In genomic region chr14:58617619-58618018, GRCh38 we compare ENCODE assay signal across 24 cellular contexts.
"Had no signal": no experiment of that assay in that cellular context is flagged by ENCODE, and none has a peak within 500 bp of the region (broad histone marks: within the 10 kb centered on the region; RNA-seq: fewer than 3 reads in every experiment).

No MANE protein-coding gene starts in this region.

- H3K4me1 Mint-ChIP-seq: activated B cell treated with CpG ODN at 0.5 μM for 24 hours; activated CD8-positive, alpha-beta memory T cell treated with anti-CD3 and anti-CD28 coated beads, Interleukin-2, amount 10 ng/mL, durations not matched to agents 7 days and 5 days; nephron; stimulated activated memory B cell treated with anti-CD40 and anti-IgM and Interleukin-4, amounts not matched to agents 10 μg/mL and 1 μg/mL and 100 μg/mL, for 72 hours; stimulated activated naive CD8-positive, alpha-beta T cell treated with anti-CD3 and anti-CD28 coated beads, Interleukin-15, amount 100 ng/mL, for 72 hours had no signal

- ATAC-seq: activated CD8-positive, alpha-beta memory T cell treated with anti-CD3 and anti-CD28 coated beads, Interleukin-2, amount 10 ng/mL, durations not matched to agents 7 days and 5 days; activated CD8-positive, alpha-beta T cell treated with anti-CD3 and anti-CD28 coated beads, Interleukin-2, amount 10 ng/mL, durations not matched to agents 7 days and 5 days; activated naive CD4-positive, alpha-beta T cell treated with anti-CD3 and anti-CD28 coated beads, Interleukin-2, amount 50 U/mL, for 72 hours; activated T-cell treated with anti-CD3 and anti-CD28 coated beads, Interleukin-2, amount 50 U/mL, for 72 hours; mucosa of descending colon; right lobe of liver; stimulated activated memory B cell treated with anti-CD40 and anti-IgM and Interleukin-4, amounts not matched to agents 10 μg/mL and 1 μg/mL and 100 μg/mL, for 72 hours; stimulated activated naive CD8-positive, alpha-beta T cell treated with anti-CD3 and anti-CD28 coated beads, Interleukin-15, amount 100 ng/mL, for 72 hours had no signal

- H3K9me3 Mint-ChIP-seq: activated B cell treated with CpG ODN at 0.5 μM for 24 hours; activated naive CD4-positive, alpha-beta T cell treated with anti-CD3 and anti-CD28 coated beads, Interleukin-2, amount 50 U/mL, for 72 hours; activated T-cell treated with anti-CD3 and anti-CD28 coated beads, Interleukin-2, amount 50 U/mL, for 72 hours; nephron; stimulated activated memory B cell treated with anti-CD40 and anti-IgM and Interleukin-4, amounts not matched to agents 10 μg/mL and 1 μg/mL and 100 μg/mL, for 72 hours; stimulated activated naive CD8-positive, alpha-beta T cell treated with anti-CD3 and anti-CD28 coated beads, Interleukin-15, amount 100 ng/mL, for 72 hours; type B pancreatic cell had no signal

- DNase-seq: activated B cell treated with CpG ODN at 0.5 μM for 24 hours; activated CD8-positive, alpha-beta memory T cell treated with anti-CD3 and anti-CD28 coated beads, Interleukin-2, amount 10 ng/mL, durations not matched to agents 7 days and 5 days; activated CD8-positive, alpha-beta T cell treated with anti-CD3 and anti-CD28 coated beads, Interleukin-2, amount 10 ng/mL, durations not matched to agents 7 days and 5 days; activated naive CD4-positive, alpha-beta T cell; activated T-cell treated with anti-CD3 and anti-CD28 coated beads, Interleukin-2, amount 50 U/mL, for 72 hours; anterior cingulate cortex; cortex of kidney; islet precursor cell; left ventricle myocardium inferior; mucosa of descending colon; right lobe of liver; small intestine; stimulated activated CD4-positive, alpha-beta T cell treated with anti-CD3 and anti-CD28 coated beads, Interleukin-4, amount 100 ng/mL, for 24 hours; stimulated activated naive CD8-positive, alpha-beta T cell treated with anti-CD3 and anti-CD28 coated beads, Interleukin-15, amount 100 ng/mL, for 72 hours; substantia nigra; T-helper 2 cell; uterus had no signal

- H3K9me3 ChIP-seq: left ventricle myocardium inferior, mucosa of descending colon, right lobe of liver, uterus had no signal

- H3K27me3 Mint-ChIP-seq: activated B cell treated with CpG ODN at 0.5 μM for 24 hours; stimulated activated memory B cell treated with anti-CD40 and anti-IgM and Interleukin-4, amounts not matched to agents 10 μg/mL and 1 μg/mL and 100 μg/mL, for 72 hours; stimulated activated naive CD8-positive, alpha-beta T cell treated with anti-CD3 and anti-CD28 coated beads, Interleukin-15, amount 100 ng/mL, for 72 hours had no signal

- H3K27ac ChIP-seq: cardiac muscle cell, left ventricle myocardium inferior, right lobe of liver, uterus had no signal

- H3K27ac Mint-ChIP-seq: activated B cell treated with CpG ODN at 0.5 μM for 24 hours; activated CD8-positive, alpha-beta memory T cell treated with anti-CD3 and anti-CD28 coated beads, Interleukin-2, amount 10 ng/mL, durations not matched to agents 7 days and 5 days; activated CD8-positive, alpha-beta T cell treated with anti-CD3 and anti-CD28 coated beads, Interleukin-2, amount 10 ng/mL, durations not matched to agents 7 days and 5 days; activated naive CD4-positive, alpha-beta T cell treated with anti-CD3 and anti-CD28 coated beads, Interleukin-2, amount 50 U/mL, for 72 hours; activated T-cell treated with anti-CD3 and anti-CD28 coated beads, Interleukin-2, amount 50 U/mL, for 72 hours; brain; nephron; stimulated activated memory B cell treated with anti-CD40 and anti-IgM and Interleukin-4, amounts not matched to agents 10 μg/mL and 1 μg/mL and 100 μg/mL, for 72 hours; stimulated activated naive CD8-positive, alpha-beta T cell treated with anti-CD3 and anti-CD28 coated beads, Interleukin-15, amount 100 ng/mL, for 72 hours; type B pancreatic cell had no signal

- H3K4me1 ChIP-seq: left ventricle myocardium inferior, right lobe of liver, uterus had no signal

- H3K27me3 ChIP-seq: cardiac muscle cell, right lobe of liver, uterus had no signal

- H3K36me3 ChIP-seq: cardiac muscle cell, left ventricle myocardium inferior, right lobe of liver, uterus had no signal

- H3K36me3 Mint-ChIP-seq: activated CD8-positive, alpha-beta memory T cell treated with anti-CD3 and anti-CD28 coated beads, Interleukin-2, amount 10 ng/mL, durations not matched to agents 7 days and 5 days; activated naive CD4-positive, alpha-beta T cell treated with anti-CD3 and anti-CD28 coated beads, Interleukin-2, amount 50 U/mL, for 72 hours; brain; stimulated activated memory B cell treated with anti-CD40 and anti-IgM and Interleukin-4, amounts not matched to agents 10 μg/mL and 1 μg/mL and 100 μg/mL, for 72 hours; type B pancreatic cell had no signal

- H3K4me3 ChIP-seq: cardiac muscle cell, left ventricle myocardium inferior, lung, mucosa of descending colon, right lobe of liver, uterus had no signal

- H3K4me3 Mint-ChIP-seq: activated B cell treated with CpG ODN at 0.5 μM for 24 hours; activated CD8-positive, alpha-beta memory T cell treated with anti-CD3 and anti-CD28 coated beads, Interleukin-2, amount 10 ng/mL, durations not matched to agents 7 days and 5 days; activated CD8-positive, alpha-beta T cell treated with anti-CD3 and anti-CD28 coated beads, Interleukin-2, amount 10 ng/mL, durations not matched to agents 7 days and 5 days; activated T-cell treated with anti-CD3 and anti-CD28 coated beads, Interleukin-2, amount 50 U/mL, for 72 hours; brain; nephron; stimulated activated memory B cell treated with anti-CD40 and anti-IgM and Interleukin-4, amounts not matched to agents 10 μg/mL and 1 μg/mL and 100 μg/mL, for 72 hours; stimulated activated naive CD8-positive, alpha-beta T cell treated with anti-CD3 and anti-CD28 coated beads, Interleukin-15, amount 100 ng/mL, for 72 hours; type B pancreatic cell had no signal
